10 cellular contexts compared by ENCODE assay signal in genomic region chr15:90036343-90036742, GRCh38. TPM values are rescaled to one million over a fixed set of nuclear protein-coding genes. Genes with fewer than 3 reads are reported as not detected.
DNase-seq lines count a peak whose midpoint lies in the region; ATAC-seq and TF ChIP-seq lines count a peak whose summit lies in the region.
"Had no signal": no experiment of that assay in that cellular context is flagged by ENCODE, and none has a peak within 500 bp of the region (broad histone marks: within the 10 kb centered on the region; RNA-seq: fewer than 3 reads in every experiment).

No MANE protein-coding gene starts in this region.

- no peak overlapping the region for H3K4me3 Mint-ChIP-seq in activated CD4-positive, alpha-beta T cell treated with anti-CD3 and anti-CD28 coated beads for 36 hours
- peak overlapping the region in 4 of 5 donors; percentile 23 to 80 (median 56) for H3K4me3 Mint-ChIP-seq in immature natural killer cell
- no peak overlapping the region for H3K4me3 Mint-ChIP-seq in Caco-2 (ENCODE audit: unreplicated experiment)

- H3K4me1 ChIP-seq in Caco-2 = peaks cover 24% of the 10 kb centered on the region

- intact Hi-C loops in activated CD4-positive, alpha-beta T cell treated with anti-CD3 and anti-CD28 coated beads for 36 hours (cut with DNase I, micrococcal nuclease) = loop anchor here in 1 of 2 experiments (10.0 kb wide), 1 partner anchor 368 kb away; no protein-coding TSS in a partner anchor
- intact Hi-C loops in Caco-2 (cut with micrococcal nuclease; ENCODE audit: unreplicated experiment) = loop anchor here (5.0 kb wide), 1 partner anchor 39 kb away; no protein-coding TSS in a partner anchor

- no peaks in the 10 kb centered on the region for H3K27me3 ChIP-seq in Caco-2 (replicated peaks; ENCODE audit: control insufficient read depth, insufficient read depth, low read length)
- no peaks in the 10 kb centered on the region for H3K27me3 ChIP-seq in MG63

- CTCF ChIA-PET in activated CD4-positive, alpha-beta T cell treated with anti-CD3 and anti-CD28 coated beads for 36 hours (lab: Charles Lee) = interaction anchor here (0.7 to 1.4 kb wide), 3 partner anchors 14 to 48 kb away, joined by 3 read pairs; no protein-coding TSS in a partner anchor
- CTCF ChIA-PET in Caco-2 (lab: Charles Lee) = no interaction called here

- peaks cover 11% of the 10 kb centered on the region for H3K36me3 Mint-ChIP-seq in activated CD4-positive, alpha-beta T cell treated with anti-CD3 and anti-CD28 coated beads for 36 hours (ENCODE audit: low read depth)
- H3K36me3 Mint-ChIP-seq in immature natural killer cell (no peaks in the 10 kb centered on the region), Caco-2 (ENCODE audit: insufficient read depth, unreplicated experiment) (no peaks in the 10 kb centered on the region)

- H3K27me3 Mint-ChIP-seq in activated CD4-positive, alpha-beta T cell treated with anti-CD3 and anti-CD28 coated beads for 36 hours = no peaks in the 10 kb centered on the region
- H3K27me3 Mint-ChIP-seq in immature natural killer cell (ENCODE audit: low read depth in 3 of 3) (peaks cover 33 to 34% (median 33%) of the 10 kb centered on the region in 3 donors), Caco-2 (ENCODE audit: insufficient read depth, unreplicated experiment) (no peaks in the 10 kb centered on the region)

- BruUV-seq in Caco-2 (replicated peaks; lab: Mats Ljungman, UMichigan) = no TSS peak

- H3K9me3 Mint-ChIP-seq in activated CD4-positive, alpha-beta T cell treated with anti-CD3 and anti-CD28 coated beads for 36 hours (ENCODE audit: low read depth) = no peaks in the 10 kb centered on the region
- H3K9me3 Mint-ChIP-seq in immature natural killer cell (peaks cover 0 to 7% (median 0%) of the 10 kb centered on the region in 6 donors), Caco-2 (ENCODE audit: unreplicated experiment) (no peaks in the 10 kb centered on the region)

- no peak overlapping the region for H3K4me3 ChIP-seq in skin epidermis
- H3K4me3 ChIP-seq in Caco-2 (ENCODE audit: low read depth, low read length) = no peak overlapping the region
- no peak overlapping the region for H3K4me3 ChIP-seq in MG63

- peak overlapping the region; percentile 80; the same call in 1 of the 2 replicates for H3K27ac ChIP-seq in VCaP
- H3K27ac ChIP-seq in skin epidermis = peak overlapping the region in 18 of 21 experiments; percentile 48 to 92 (median 82)

- peak overlapping the region; percentile 95 for H3K27ac Mint-ChIP-seq in activated CD4-positive, alpha-beta T cell treated with anti-CD3 and anti-CD28 coated beads for 36 hours
- H3K27ac Mint-ChIP-seq in immature natural killer cell = peak overlapping the region in 5 of 6 donors; percentile 93 to 99 (median 97)
- no peak overlapping the region for H3K27ac Mint-ChIP-seq in Caco-2 (ENCODE audit: unreplicated experiment)

- no peaks in the 10 kb centered on the region for H3K36me3 ChIP-seq in Caco-2 (ENCODE audit: control insufficient read depth, insufficient read depth, low read length)
- no peaks in the 10 kb centered on the region; the same call in 1 of the 2 replicates for H3K36me3 ChIP-seq in MG63

- no peak for ATAC-seq in activated CD4-positive, alpha-beta T cell treated with anti-CD3 and anti-CD28 coated beads for 36 hours

- POLR2A ChIA-PET in activated CD4-positive, alpha-beta T cell treated with anti-CD3 and anti-CD28 coated beads for 36 hours (lab: Charles Lee) = no interaction called here
- POLR2A ChIA-PET in Caco-2 (lab: Charles Lee) = interaction anchor here (1.1 kb wide), 1 partner anchor 142 kb away, joined by 3 read pairs; no protein-coding TSS in a partner anchor

- no peak for DNase-seq in activated CD4-positive, alpha-beta T cell treated with anti-CD3 and anti-CD28 coated beads for 36 hours
- no peak for DNase-seq in activated CD4-positive, alpha-beta T cell treated with anti-CD3 and anti-CD28 coated beads for 4 hours
- DNase-seq in immature natural killer cell (no peak), Caco-2 (no peak), HUDEP-2 (lab: John Stamatoyannopoulos, UW; ENCODE audit: unreplicated experiment in 76 of 76) (no peak), MG63 (no peak)
- DNase-seq: NCI-H510A treated with DMSO at 0.1 percent for 48 hours; stimulated activated CD4-positive, alpha-beta T cell treated with anti-CD3 and anti-CD28 coated beads, Interleukin-12 subunit alpha, Interleukin-12 subunit beta, amount 100 ng/mL, for 4 hours had no signal

- no peak for TF ChIP-seq CTCF in VCaP (conservative IDR thresholded peaks at IDR 0.05)
- no peak for TF ChIP-seq CTCF in Caco-2 (IDR thresholded peaks at IDR 0.05; ENCODE audit: insufficient read depth in 1 of 2, low read depth in 1 of 2, low read length in 1 of 2, severe bottlenecking in 1 of 2, unreplicated experiment in 1 of 2)

- no peaks in the 10 kb centered on the region for H3K9me3 ChIP-seq in Caco-2
- no peaks in the 10 kb centered on the region for H3K9me3 ChIP-seq in MG63

- H3K4me1 Mint-ChIP-seq in activated CD4-positive, alpha-beta T cell treated with anti-CD3 and anti-CD28 coated beads for 36 hours = peaks cover 88% of the 10 kb centered on the region
- peaks cover 95 to 100% of the 10 kb centered on the region in 2 donors for H3K4me1 Mint-ChIP-seq in immature natural killer cell
- peaks cover 20% of the 10 kb centered on the region for H3K4me1 Mint-ChIP-seq in Caco-2 (ENCODE audit: low read depth, unreplicated experiment)

RNA-seq across cellular contexts. Expression of gene ZNF710, which starts 35.2 kb away (rescaled TPM):
- total RNA-seq in activated CD4-positive, alpha-beta T cell treated with anti-CD3 and anti-CD28 coated beads for 36 hours = 10 to 100 TPM; 22.8 to 34.9 TPM
- 1 to 10 TPM; 1.7 to 3.4 (median 2.3) TPM for polyA plus RNA-seq in immature natural killer cell
- total RNA-seq in Caco-2 (2022) = 16.5 and 21.4 TPM in 2 replicates
- 7.0 and 9.1 TPM in 2 replicates for total RNA-seq in MG63 (2014; rRNA removed; shearing (Covaris generic); ENCODE audit: low replicate concordance)

Comparison
In these comparisons a context has a peak if more than half of its experiments do, and no peak if none do; other contexts are left out.
1. H3K4me3 Mint-ChIP-seq: peak in immature natural killer cell (4 of 5); none in activated CD4-positive, alpha-beta T cell treated with anti-CD3 and anti-CD28 coated beads for 36 hours (single experiment) and Caco-2 (single experiment).